23 cellular contexts compared by ENCODE assay signal in the genomic region with DNA sequence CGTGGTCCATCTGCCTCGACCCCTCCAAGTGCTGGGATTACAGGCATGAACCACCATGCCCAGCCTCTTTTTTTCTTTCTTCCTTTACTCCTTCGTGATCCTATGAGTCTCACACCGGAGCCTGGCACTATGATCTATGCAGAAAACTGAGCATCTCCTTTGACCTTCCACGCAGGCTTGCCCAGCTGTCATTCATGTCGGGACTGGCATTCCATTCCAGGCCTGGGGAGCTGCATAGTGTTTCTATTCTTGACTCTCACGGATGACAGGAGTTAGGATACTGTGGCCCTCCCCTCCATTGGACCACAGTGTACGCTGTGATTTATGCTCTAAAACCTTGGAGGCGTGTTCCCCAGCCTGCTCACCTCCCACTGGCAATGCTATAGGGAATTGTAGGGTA.
"Had no signal": no experiment of that assay in that cellular context is flagged by ENCODE, and none has a peak within 500 bp of the region (broad histone marks: within the 10 kb centered on the region; RNA-seq: fewer than 3 reads in every experiment).

No MANE protein-coding gene starts in this region.

- DNase-seq: activated CD4-positive, alpha-beta memory T cell treated with anti-CD3 and anti-CD28 coated beads for 36 hours; activated CD4-positive, alpha-beta T cell treated with anti-CD3 and anti-CD28 coated beads for 1 hour; activated gamma-delta T cell; activated T-cell treated with anti-CD3 and anti-CD28 coated beads, Interleukin-2, amount 50 U/mL, for 48 hours; cortex of kidney; left ventricle myocardium superior; naive B cell; stimulated activated CD4-positive, alpha-beta T cell treated with anti-CD3 and anti-CD28 coated beads, Interleukin-12 subunit alpha, Interleukin-12 subunit beta, amount 100 ng/mL, for 4 hours; stimulated activated CD4-positive, alpha-beta T cell treated with anti-CD3 and anti-CD28 coated beads, Interleukin-1b, Interleukin-23, amount 100 ng/mL, for 48 hours; SW 1271; T-helper 2 cell; WERI-Rb-1 had no signal

- H3K9me3 ChIP-seq: ascending aorta, ovary had no signal

- H3K27ac Mint-ChIP-seq: activated CD4-positive, alpha-beta memory T cell treated with anti-CD3 and anti-CD28 coated beads for 36 hours; activated naive CD4-positive, alpha-beta T cell treated with anti-CD3 and anti-CD28 coated beads, Interleukin-2, amount 50 U/mL, for 24 hours; memory B cell; naive B cell; neural progenitor cell; stimulated activated naive CD8-positive, alpha-beta T cell treated with anti-CD3 and anti-CD28 coated beads, Interleukin-15, Interleukin-2, amounts not matched to agents 100 ng/mL and 50 ng/mL, for 24 hours had no signal

- H3K4me3 Mint-ChIP-seq: activated CD4-positive, alpha-beta memory T cell treated with anti-CD3 and anti-CD28 coated beads for 36 hours; activated naive CD4-positive, alpha-beta T cell treated with anti-CD3 and anti-CD28 coated beads, Interleukin-2, amount 50 U/mL, for 24 hours; central memory CD8-positive, alpha-beta T cell; memory B cell; naive B cell; neural progenitor cell; stimulated activated naive CD8-positive, alpha-beta T cell treated with anti-CD3 and anti-CD28 coated beads, Interleukin-15, Interleukin-2, amounts not matched to agents 100 ng/mL and 50 ng/mL, for 24 hours had no signal

- H3K4me3 ChIP-seq: ascending aorta, gastroesophageal sphincter, heart left ventricle, mucosa of descending colon, neural progenitor cell, ovary had no signal

- ATAC-seq: esophagus mucosa, gastroesophageal sphincter, heart left ventricle, left ventricle myocardium superior, mucosa of descending colon had no signal

- H3K36me3 ChIP-seq: ascending aorta, gastroesophageal sphincter, heart left ventricle, neural progenitor cell, ovary, WERI-Rb-1 had no signal

- H2AFZ ChIP-seq: neural progenitor cell had no signal

- H3K4me1 Mint-ChIP-seq: activated naive CD4-positive, alpha-beta T cell treated with anti-CD3 and anti-CD28 coated beads, Interleukin-2, amount 50 U/mL, for 24 hours; central memory CD8-positive, alpha-beta T cell; memory B cell; naive B cell; neural progenitor cell had no signal

- H3K36me3 Mint-ChIP-seq: neural progenitor cell had no signal

- H3K27ac ChIP-seq: ascending aorta, gastroesophageal sphincter, heart left ventricle, neural progenitor cell, ovary, WERI-Rb-1 had no signal

- H3K27me3 ChIP-seq: ascending aorta, neural progenitor cell, ovary had no signal

- H3K4me2 ChIP-seq: neural progenitor cell had no signal

- H3K4me1 ChIP-seq: ascending aorta, gastroesophageal sphincter, heart left ventricle, neural progenitor cell had no signal
